ENCODE assay signal across 8 cellular contexts in genomic region chr2:68121873-68122679, GRCh38. TPM values are rescaled to one million over a fixed set of nuclear protein-coding genes. Genes with fewer than 3 reads are reported as not detected.
DNase-seq lines count a peak whose midpoint lies in the region; ATAC-seq and TF ChIP-seq lines count a peak whose summit lies in the region.

No MANE protein-coding gene starts in this region.

- H3K4me1 ChIP-seq in thoracic aorta (ENCODE audit: control insufficient read depth in 1 of 2, low read depth in 2 of 2) = peaks cover 0 to 4% of the 10 kb centered on the region in 2 donors

- no peak overlapping the region for H3K4me3 ChIP-seq in Jurkat, Clone E6-1 (ENCODE audit: low read length)
- no peak overlapping the region for H3K4me3 ChIP-seq in thoracic aorta

- ATAC-seq in thoracic aorta (ENCODE audit: insufficient number of reproducible peaks, low FRiP score, low read depth) = peak; percentile 55
- ATAC-seq in HG03439 (IDR thresholded peaks at IDR 0.05; ENCODE audit: unreplicated experiment) = no peak

- no peaks in the 10 kb centered on the region for H3K9me3 Mint-ChIP-seq in osteocyte (ENCODE audit: unreplicated experiment)

- H3K36me3 ChIP-seq in thoracic aorta = no peaks in the 10 kb centered on the region

- H3K4me3 Mint-ChIP-seq in osteocyte (ENCODE audit: unreplicated experiment) = peak overlapping the region; percentile 39

- peaks cover 14% of the 10 kb centered on the region for H3K27me3 Mint-ChIP-seq in osteocyte (ENCODE audit: unreplicated experiment)

- H3K36me3 Mint-ChIP-seq in osteocyte (ENCODE audit: unreplicated experiment) = no peaks in the 10 kb centered on the region

- H3K27me3 ChIP-seq in thoracic aorta (replicated peaks; ENCODE audit: insufficient read depth) = no peaks in the 10 kb centered on the region

- H3K27ac Mint-ChIP-seq in osteocyte (ENCODE audit: unreplicated experiment) = no peak overlapping the region

- peak; percentile 68 for DNase-seq in DMS114 treated with DMSO at 0.1 percent for 48 hours (lab: John Stamatoyannopoulos, UW; ENCODE audit: unreplicated experiment)
- DNase-seq in Jurkat, Clone E6-1 (ENCODE audit: low read depth, low spot score) = peak; percentile 66
- DNase-seq in RPMI8226 = peak; percentile 78
- DNase-seq in activated effector memory CD4-positive, alpha-beta T cell treated with anti-CD3 and anti-CD28 coated beads, Interleukin-2, amount 50 U/mL, for 16 hours = peak; percentile 92
- DNase-seq in foreskin melanocyte = peak; percentile 71
- peak; percentile 94 for DNase-seq in osteocyte (ENCODE audit: extremely low spot score, unreplicated experiment)
- peak; percentile 64 for DNase-seq in thoracic aorta (ENCODE audit: low spot score)

- H3K4me1 Mint-ChIP-seq in osteocyte (ENCODE audit: unreplicated experiment) = peaks cover 2% of the 10 kb centered on the region

- H3K9me3 ChIP-seq in thoracic aorta = no peaks in the 10 kb centered on the region

- TF ChIP-seq CTCF in osteocyte (IDR thresholded peaks at IDR 0.05) (peak; percentile 97), thoracic aorta (IDR thresholded peaks at IDR 0.05) (peak; percentile 92)

- no peak overlapping the region for H3K27ac ChIP-seq in thoracic aorta

RNA-seq across cellular contexts. Expression of gene PNO1, which starts 35.6 kb away (rescaled TPM):
- 40.5 TPM for polyA plus RNA-seq in Jurkat, Clone E6-1 (2012; ENCODE audit: insufficient read depth, insufficient read length)
- 10.3 and 11.3 TPM in 2 replicates for total RNA-seq in osteocyte
- total RNA-seq in thoracic aorta = 10 to 100 TPM in 1 of 2 donors, 1 to 10 TPM in 1; 8.3 to 27.7 TPM

RNA-seq across cellular contexts. Expression of gene C1D, which starts 59.3 kb away (rescaled TPM):
- polyA plus RNA-seq in Jurkat, Clone E6-1 (2012; ENCODE audit: insufficient read depth, insufficient read length) = 38.0 TPM
- 19.3 and 21.1 TPM in 2 replicates for total RNA-seq in osteocyte
- 10 to 100 TPM; 11.9 to 12.1 TPM for total RNA-seq in thoracic aorta
